ENCODE assay signal across 22 cellular contexts in the genomic region with DNA sequence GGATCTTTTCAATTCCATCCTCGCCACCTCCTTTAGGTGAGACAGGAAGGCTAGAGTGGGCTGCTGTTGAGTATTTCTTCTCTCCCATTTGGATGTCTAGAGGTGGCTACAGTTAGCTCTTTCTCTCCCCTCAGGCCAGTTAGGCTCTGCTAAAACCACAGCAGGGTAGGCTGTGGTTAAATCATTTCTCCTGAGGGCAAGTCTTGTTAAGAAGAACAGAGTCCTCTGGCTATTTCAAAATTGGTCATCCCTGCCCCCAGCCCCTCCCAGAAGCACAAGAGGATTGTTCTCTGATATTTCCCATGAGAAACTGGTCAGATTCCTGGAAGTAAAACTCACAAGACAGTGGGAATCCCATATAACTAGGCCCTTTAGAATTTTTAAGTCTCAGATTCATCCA.
"Had no signal": no experiment of that assay in that cellular context is flagged by ENCODE, and none has a peak within 500 bp of the region (broad histone marks: within the 10 kb centered on the region; RNA-seq: fewer than 3 reads in every experiment).

No MANE protein-coding gene starts in this region.

- H3K9me3 Mint-ChIP-seq: neural crest cell had no signal

- H3K4me3 ChIP-seq: coronary artery, lung, pancreas, right lobe of liver had no signal

- ATAC-seq: activated CD4-positive, alpha-beta T cell treated with anti-CD3 and anti-CD28 coated beads for 36 hours; left lobe of liver; pancreas; right lobe of liver; stimulated activated memory B cell treated with anti-CD40 and anti-IgM and Interleukin-4, amounts not matched to agents 10 μg/mL and 1 μg/mL and 100 μg/mL, for 72 hours; T-helper 17 cell had no signal

- H3K27me3 Mint-ChIP-seq: activated CD4-positive, alpha-beta memory T cell treated with anti-CD3 and anti-CD28 coated beads for 36 hours; activated CD4-positive, alpha-beta T cell treated with anti-CD3 and anti-CD28 coated beads for 36 hours; activated naive CD8-positive, alpha-beta T cell; stimulated activated memory B cell treated with anti-CD40 and anti-IgM and Interleukin-4, amounts not matched to agents 10 μg/mL and 1 μg/mL and 100 μg/mL, for 72 hours; T-helper 17 cell had no signal

- H3K27ac ChIP-seq: brain microvascular endothelial cell, coronary artery, pancreas, right lobe of liver, WERI-Rb-1 had no signal

- H3K9me3 ChIP-seq: pancreas, right lobe of liver had no signal

- H3K27me3 ChIP-seq: brain microvascular endothelial cell, pancreas, right lobe of liver had no signal

- H3K27ac Mint-ChIP-seq: activated CD4-positive, alpha-beta memory T cell treated with anti-CD3 and anti-CD28 coated beads for 36 hours; activated CD4-positive, alpha-beta T cell treated with anti-CD3 and anti-CD28 coated beads for 36 hours; activated naive CD8-positive, alpha-beta T cell; activated T-helper 1 cell treated with anti-CD3 and anti-CD28 coated beads, Interleukin-12 subunit alpha, Interleukin-12 subunit beta, Interleukin-2, Interleukin-4 antibody, amounts not matched to agents 30 ng/mL and 10 ng/mL and 1 ng/mL, durations not matched to agents 14 hours and 24 hours and 36 hours; stimulated activated memory B cell treated with anti-CD40 and anti-IgM and Interleukin-4, amounts not matched to agents 10 μg/mL and 1 μg/mL and 100 μg/mL, for 72 hours; T-helper 17 cell had no signal

- H3K36me3 Mint-ChIP-seq: activated CD4-positive, alpha-beta memory T cell treated with anti-CD3 and anti-CD28 coated beads for 36 hours; activated naive CD8-positive, alpha-beta T cell; stimulated activated memory B cell treated with anti-CD40 and anti-IgM and Interleukin-4, amounts not matched to agents 10 μg/mL and 1 μg/mL and 100 μg/mL, for 72 hours had no signal

- DNase-seq: activated CD4-positive, alpha-beta memory T cell treated with anti-CD3 and anti-CD28 coated beads for 36 hours; activated CD4-positive, alpha-beta T cell treated with anti-CD3 and anti-CD28 coated beads for 36 hours; activated gamma-delta T cell treated with Interleukin-2 at 50 U/mL for 16 hours; activated T-cell treated with anti-CD3 and anti-CD28 coated beads for 4 hours; amniotic stem cell; brain microvascular endothelial cell; central memory CD4-positive, alpha-beta T cell; erythroblast; head of caudate nucleus; kidney; pancreas; right lobe of liver; stimulated activated CD4-positive, alpha-beta T cell treated with anti-CD3 and anti-CD28 coated beads, Interleukin-4, amount 100 ng/mL, for 4 hours; T-helper 17 cell; WERI-Rb-1 had no signal

- H3K4me1 Mint-ChIP-seq: activated CD4-positive, alpha-beta T cell treated with anti-CD3 and anti-CD28 coated beads for 36 hours; neural crest cell; stimulated activated memory B cell treated with anti-CD40 and anti-IgM and Interleukin-4, amounts not matched to agents 10 μg/mL and 1 μg/mL and 100 μg/mL, for 72 hours; T-helper 17 cell had no signal

- H3K4me3 Mint-ChIP-seq: activated CD4-positive, alpha-beta memory T cell treated with anti-CD3 and anti-CD28 coated beads for 36 hours; activated CD4-positive, alpha-beta T cell treated with anti-CD3 and anti-CD28 coated beads for 36 hours; activated naive CD8-positive, alpha-beta T cell; activated T-helper 1 cell treated with anti-CD3 and anti-CD28 coated beads, Interleukin-12 subunit alpha, Interleukin-12 subunit beta, Interleukin-2, Interleukin-4 antibody, amounts not matched to agents 30 ng/mL and 10 ng/mL and 1 ng/mL, durations not matched to agents 14 hours and 24 hours and 36 hours; neural crest cell; stimulated activated memory B cell treated with anti-CD40 and anti-IgM and Interleukin-4, amounts not matched to agents 10 μg/mL and 1 μg/mL and 100 μg/mL, for 72 hours; T-helper 17 cell had no signal

- H3K36me3 ChIP-seq: brain microvascular endothelial cell, pancreas, right lobe of liver, WERI-Rb-1 had no signal

- H3K4me1 ChIP-seq: pancreas, right lobe of liver had no signal
